ENCODE assay signal across 18 cellular contexts in genomic region chrX:155333701-155334100, GRCh38. TPM values are rescaled to one million over a fixed set of nuclear protein-coding genes. Genes with fewer than 3 reads are reported as not detected.
A peak's percentile ranks its signal among the peaks of the same experiment; 100 is the strongest.
DNase-seq lines count a peak whose midpoint lies in the region; FAIRE-seq and TF ChIP-seq lines count a peak whose summit lies in the region.
"Had no signal": no experiment of that assay in that cellular context is flagged by ENCODE, and none has a peak within 500 bp of the region (broad histone marks: within the 10 kb centered on the region; RNA-seq: fewer than 3 reads in every experiment).

No MANE protein-coding gene starts in this region.

- intact Hi-C loops in colonic mucosa (cut with DNase I) = no loop called here

- no peaks in the 10 kb centered on the region for H3K9me3 ChIP-seq in colonic mucosa
- H3K9me3 ChIP-seq in suprapubic skin = no peaks in the 10 kb centered on the region

- WGBS in suprapubic skin = 38% methylated on average over 1 of the region's 1 CpG

- no peak for TF ChIP-seq CTCF in colonic mucosa (IDR thresholded peaks at IDR 0.05)
- no peak for TF ChIP-seq CTCF in suprapubic skin (IDR thresholded peaks at IDR 0.05)
- no peak for TF ChIP-seq CTCF in foreskin fibroblast (IDR thresholded peaks at IDR 0.05; ENCODE audit: low read depth, low read length)

- H3K4me1 ChIP-seq in colonic mucosa (no peaks in the 10 kb centered on the region), suprapubic skin (no peaks in the 10 kb centered on the region)

- TF ChIP-seq POLR2A in suprapubic skin (IDR thresholded peaks at IDR 0.05) = no peak

- FAIRE-seq in GM19239 (lab: Jason Lieb, UNC) = peak; percentile 21

- H3K27ac ChIP-seq in colonic mucosa = peak overlapping the region; percentile 47
- H3K27ac ChIP-seq in suprapubic skin = peak overlapping the region; percentile 74
- H3K27ac ChIP-seq: cardiac muscle cell had no signal

- H3K27me3 ChIP-seq in colonic mucosa (no peaks in the 10 kb centered on the region), suprapubic skin (no peaks in the 10 kb centered on the region)
- H3K27me3 ChIP-seq: cardiac muscle cell had no signal

- DNase-seq in GM19239 (ENCODE audit: insufficient read length, low spot score) (no peak), colonic mucosa (no peak), medulla oblongata (ENCODE audit: extremely low spot score) (peak; percentile 2), suprapubic skin (ENCODE audit: low spot score in 2 of 2) (no peak), foreskin fibroblast (no peak), NCI-H510A treated with DMSO at 0.1 percent for 48 hours (lab: John Stamatoyannopoulos, UW) (no peak)
- no peak for DNase-seq in effector CD4-positive, alpha-beta T cell
- DNase-seq in activated CD4-positive, alpha-beta T cell treated with anti-CD3 and anti-CD28 coated beads for 4 hours = no peak
- DNase-seq: activated CD4-positive, CD25-positive, alpha-beta regulatory T cell; activated naive CD8-positive, alpha-beta T cell treated with anti-CD3 and anti-CD28 coated beads, Interleukin-2, amount 50 U/mL, for 24 hours; effector memory CD4-positive, alpha-beta T cell; NCI-H1930; stimulated activated naive CD4-positive, alpha-beta T cell treated with Interleukin-2 at 50 U/mL for 16 hours; T-helper 2 cell had no signal

- H3K36me3 ChIP-seq in colonic mucosa (no peaks in the 10 kb centered on the region), suprapubic skin (no peaks in the 10 kb centered on the region)
- H3K36me3 ChIP-seq: cardiac muscle cell had no signal

- H3K4me3 ChIP-seq in colonic mucosa = no peak overlapping the region
- peak overlapping the region; percentile 40 for H3K4me3 ChIP-seq in suprapubic skin
- peak overlapping the region in 1 of 2 donors; percentile 54 for H3K4me3 ChIP-seq in foreskin fibroblast (ENCODE audit: low read depth in 1 of 2, low read length in 2 of 2)
- H3K4me3 ChIP-seq: cardiac muscle cell had no signal

- no peak for TF ChIP-seq EP300 in suprapubic skin (IDR thresholded peaks at IDR 0.05)

- no peak overlapping the region for H3K9ac ChIP-seq in colonic mucosa (ENCODE audit: low read depth in 2 of 2, low read length in 2 of 2)

RNA-seq across cellular contexts. Expression of gene CLIC2, which starts 0.7 kb away (rescaled TPM):
- total RNA-seq in colonic mucosa = 1 to 10 TPM; 3.2 to 9.1 TPM
- 1 to 10 TPM; 4.8 to 9.2 (median 7.4) TPM for total RNA-seq in suprapubic skin

RNA-seq across cellular contexts. Expression of gene F8A2, which starts 48.2 kb away (rescaled TPM):
- total RNA-seq in colonic mucosa = 1 to 10 TPM in 1 of 2 donors, not detected in 1; 5.9 TPM
- total RNA-seq in suprapubic skin = not detected
- total RNA-seq: activated T-helper 1 cell treated with anti-CD3 and anti-CD28 coated beads, Interleukin-12 subunit alpha, Interleukin-12 subunit beta, Interleukin-2, Interleukin-4 antibody, amounts not matched to agents 30 ng/mL and 10 ng/mL and 1 ng/mL, durations not matched to agents 14 hours and 24 hours and 36 hours; cardiac muscle cell; G401; myocyte had no signal
